ENCODE assay signal across 16 cellular contexts in the genomic region with DNA sequence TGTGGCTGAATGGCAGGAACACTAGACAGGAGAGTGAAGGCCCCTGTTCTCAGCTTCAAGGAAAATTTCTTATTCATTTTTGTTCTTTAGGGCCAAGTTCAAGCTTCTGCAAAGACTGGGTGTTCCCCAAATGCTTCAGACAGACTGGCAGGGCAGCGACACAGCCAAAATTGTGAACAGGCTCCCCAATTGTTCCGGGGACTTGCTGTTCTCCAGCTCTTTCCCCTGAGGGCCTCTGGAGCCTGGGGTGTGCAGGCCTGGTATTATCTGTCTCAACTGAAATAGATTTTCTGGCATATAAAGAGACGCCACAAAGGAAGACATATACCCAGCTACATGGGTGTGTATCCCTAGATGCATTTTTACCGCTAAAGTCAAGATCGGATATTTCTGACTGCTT. TPM values are rescaled to one million over a fixed set of nuclear protein-coding genes. Genes with fewer than 3 reads are reported as not detected.
DNase-seq lines count a peak whose midpoint lies in the region; ATAC-seq, FAIRE-seq and TF ChIP-seq lines count a peak whose summit lies in the region.
"Had no signal": no experiment of that assay in that cellular context is flagged by ENCODE, and none has a peak within 500 bp of the region (broad histone marks: within the 10 kb centered on the region; RNA-seq: fewer than 3 reads in every experiment).

No MANE protein-coding gene starts in this region.

- no peak for TF ChIP-seq EP300 in tibial nerve (IDR thresholded peaks at IDR 0.05)

- no peak for FAIRE-seq in small intestine (lab: Jason Lieb, UNC)
- FAIRE-seq: H1, HepG2 had no signal

- TF ChIP-seq CTCF in tibial nerve (IDR thresholded peaks at IDR 0.05), result no peak

- H3K4me1 ChIP-seq in tibial nerve (peaks cover 0 to 12% (median 3%) of the 10 kb centered on the region in 4 donors), small intestine (ENCODE audit: control insufficient read depth in 2 of 2, insufficient read depth in 1 of 2, low read depth in 1 of 2, low read length in 1 of 2) (no peaks in the 10 kb centered on the region)
- H3K4me1 ChIP-seq: BLaER1 had no signal

- peak overlapping the region; percentile 25 to 71 (median 57) for H3K27ac ChIP-seq in tibial nerve
- no peak overlapping the region for H3K27ac ChIP-seq in small intestine (ENCODE audit: low read depth in 1 of 2, low read length in 1 of 2)
- H3K27ac ChIP-seq: BLaER1 had no signal

- intact Hi-C loops in Right ventricle myocardium inferior (cut with DNase I) (no loop called here), cardiac septum (cut with DNase I) (no loop called here), left ventricle myocardium superior (cut with micrococcal nuclease) (no loop called here), sciatic nerve (cut with DNase I) (no loop called here)

- H3K9me3 ChIP-seq in tibial nerve, result no peaks in the 10 kb centered on the region
- no peaks in the 10 kb centered on the region for H3K9me3 ChIP-seq in small intestine (ENCODE audit: control insufficient read depth, low read depth)
- H3K9me3 ChIP-seq: BLaER1 had no signal

- no peaks in the 10 kb centered on the region for H3K36me3 ChIP-seq in tibial nerve
- H3K36me3 ChIP-seq in small intestine (ENCODE audit: control insufficient read depth in 2 of 2, insufficient read depth in 2 of 2, low read length in 2 of 2), result no peaks in the 10 kb centered on the region
- H3K36me3 ChIP-seq: BLaER1 had no signal

- no peaks in the 10 kb centered on the region for H3K27me3 ChIP-seq in tibial nerve
- H3K27me3 ChIP-seq in small intestine (ENCODE audit: control insufficient read depth in 2 of 2, insufficient read depth in 2 of 2, low read length in 2 of 2), result no peaks in the 10 kb centered on the region
- H3K27me3 ChIP-seq: BLaER1 had no signal

- 38 to 63% methylated on average over 5 of the region's 5 CpGs for WGBS in tibial nerve, 2 donors
- 89 to 95% (median 94%) methylated on average over 5 of the region's 5 CpGs for WGBS in small intestine, 3 donors

- DNase-seq in Right ventricle myocardium inferior (ENCODE audit: missing footprints), result no peak
- DNase-seq in cardiac septum (ENCODE audit: low spot score), result no peak
- DNase-seq in left ventricle myocardium superior, result no peak
- no peak for DNase-seq in sciatic nerve (ENCODE audit: low spot score)
- no peak for DNase-seq in tibial nerve (ENCODE audit: low spot score in 2 of 2)
- no peak for DNase-seq in OCI-M1 (lab: John Stamatoyannopoulos, UW)
- DNase-seq in small intestine, result no peak
- DNase-seq: 8988T; CD4-positive, alpha-beta memory T cell; DMS79 treated with DMSO at 0.1 percent for 48 hours; GF-D8; H9 had no signal

- peak; percentile 23 for ATAC-seq in Right ventricle myocardium inferior
- peak; percentile 42 for ATAC-seq in left ventricle myocardium superior
- ATAC-seq in sciatic nerve, result peak; percentile 17
- no peak for ATAC-seq in GM21526 (IDR thresholded peaks at IDR 0.05; ENCODE audit: low FRiP score, unreplicated experiment)
- ATAC-seq: HepG2 had no signal

- TF ChIP-seq POLR2A in tibial nerve (IDR thresholded peaks at IDR 0.05), result no peak

- no peak overlapping the region for H3K4me3 ChIP-seq in tibial nerve
- no peak overlapping the region for H3K4me3 ChIP-seq in small intestine (ENCODE audit: low read depth in 1 of 2, low read length in 2 of 2)
- H3K4me3 ChIP-seq: BLaER1 had no signal

RNA-seq across cellular contexts. Expression of a gene that starts 30.3 kb away (rescaled TPM):
- total RNA-seq in Right ventricle myocardium inferior (4.2 TPM), cardiac septum (51.5 TPM), left ventricle myocardium superior (4.6 TPM), sciatic nerve (16.9 TPM), tibial nerve (10 to 100 TPM; 16.3 to 30.6 (median 22.7) TPM)
- 1 to 10 TPM; 1.6 to 5.1 (median 2.5) TPM for polyA plus RNA-seq in small intestine
- total RNA-seq: CD4-positive, alpha-beta memory T cell had no signal
- polyA plus RNA-seq: HepG2 had no signal

Comparison
In these comparisons a context has a peak if more than half of its experiments do, and no peak if none do; other contexts are left out.
1. H3K27ac ChIP-seq: peak in tibial nerve (4 of 4); none in small intestine (0 of 2).